Comparison of ENCODE assay signal across 34 cellular contexts in the genomic region with DNA sequence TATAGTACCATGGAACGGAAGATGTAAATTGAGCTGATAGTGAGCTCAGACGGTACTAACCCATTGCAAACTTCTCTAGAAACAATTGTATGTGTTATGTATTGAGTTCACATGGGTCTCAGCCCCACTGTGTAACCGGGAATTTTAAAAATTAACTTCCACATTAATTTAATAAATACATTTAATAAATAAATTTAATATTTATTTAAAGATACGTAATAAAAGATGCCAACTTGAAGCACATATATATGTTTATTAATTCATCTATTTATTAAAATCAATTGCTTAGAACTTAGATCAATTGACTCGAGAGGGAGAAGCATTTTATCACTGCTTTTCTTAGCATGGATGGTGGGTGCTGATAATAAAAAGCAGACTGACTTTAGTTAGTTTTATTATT.
"Had no signal": no experiment of that assay in that cellular context is flagged by ENCODE, and none has a peak within 500 bp of the region (broad histone marks: within the 10 kb centered on the region; RNA-seq: fewer than 3 reads in every experiment).

No MANE protein-coding gene starts in this region.

- DNase-seq: activated effector memory CD4-positive, alpha-beta T cell treated with anti-CD3 and anti-CD28 coated beads, Interleukin-2, amount 50 U/mL, for 16 hours; activated effector memory CD4-positive, alpha-beta T cell treated with Interleukin-2 at 50 U/mL for 16 hours; activated gamma-delta T cell; activated gamma-delta T cell treated with Interleukin-2 at 50 U/mL for 16 hours; activated naive CD4-positive, alpha-beta T cell; activated naive CD4-positive, alpha-beta T cell treated with anti-CD3 and anti-CD28 coated beads for 36 hours; activated naive CD4-positive, alpha-beta T cell treated with anti-CD3 and anti-CD28 coated beads, Interleukin-2, amount 10 ng/mL, durations not matched to agents 7 days and 5 days; activated naive CD4-positive, alpha-beta T cell treated with anti-CD3 and anti-CD28 coated beads, Interleukin-2, amount 50 U/mL, for 16 hours; activated naive CD4-positive, alpha-beta T cell treated with Interleukin-2 at 50 U/mL for 16 hours; activated naive CD8-positive, alpha-beta T cell treated with anti-CD3 and anti-CD28 coated beads for 36 hours; activated naive CD8-positive, alpha-beta T cell treated with anti-CD3 and anti-CD28 coated beads, Interleukin-2, amount 10 ng/mL, durations not matched to agents 7 days and 5 days; activated naive CD8-positive, alpha-beta T cell treated with anti-CD3 and anti-CD28 coated beads, Interleukin-2, amount 50 U/mL, for 24 hours; activated T-cell treated with anti-CD3 and anti-CD28 coated beads, Interleukin-2, amount 50 U/mL, for 24 hours; activated T-cell treated with anti-CD3 and anti-CD28 coated beads, Interleukin-2, amount 50 U/mL, for 4 hours; activated T-cell treated with anti-CD3 and anti-CD28 coated beads, Interleukin-2, amount 50 U/mL, for 48 hours; activated T-cell treated with anti-CD3 and anti-CD28 coated beads, Interleukin-2, amount 50 U/mL, for 72 hours; adrenal gland; amniotic stem cell; amygdala; anterior cingulate cortex; aorta; body of pancreas; brain microvascular endothelial cell; caudate nucleus; central memory CD4-positive, alpha-beta T cell; cerebellar nuclear complex had no signal

- H3K4me3 Mint-ChIP-seq: activated naive CD4-positive, alpha-beta T cell treated with anti-CD3 and anti-CD28 coated beads for 36 hours; activated naive CD4-positive, alpha-beta T cell treated with anti-CD3 and anti-CD28 coated beads, Interleukin-2, amount 10 ng/mL, durations not matched to agents 7 days and 5 days; activated naive CD4-positive, alpha-beta T cell treated with anti-CD3 and anti-CD28 coated beads, Interleukin-2, amount 50 U/mL, for 24 hours; activated naive CD8-positive, alpha-beta T cell; activated naive CD8-positive, alpha-beta T cell treated with anti-CD3 and anti-CD28 coated beads for 36 hours; activated naive CD8-positive, alpha-beta T cell treated with anti-CD3 and anti-CD28 coated beads, Interleukin-2, amount 10 ng/mL, durations not matched to agents 7 days and 5 days; activated naive CD8-positive, alpha-beta T cell treated with anti-CD3 and anti-CD28 coated beads, Interleukin-2, amount 50 U/mL, for 24 hours; activated T-cell treated with anti-CD3 and anti-CD28 coated beads, Interleukin-2, amount 50 U/mL, for 24 hours; activated T-cell treated with anti-CD3 and anti-CD28 coated beads, Interleukin-2, amount 50 U/mL, for 4 hours; activated T-cell treated with anti-CD3 and anti-CD28 coated beads, Interleukin-2, amount 50 U/mL, for 72 hours; activated T-helper 1 cell treated with anti-CD3 and anti-CD28 coated beads, Interleukin-12 subunit alpha, Interleukin-12 subunit beta, Interleukin-2, Interleukin-4 antibody, amounts not matched to agents 30 ng/mL and 10 ng/mL and 1 ng/mL, durations not matched to agents 14 hours and 24 hours and 36 hours; activated T-helper 17 cell treated with anti-CD3 and anti-CD28 coated beads, Interleukin-2, amount 50 U/mL, for 72 hours; brain; central memory CD8-positive, alpha-beta T cell had no signal

- ATAC-seq: activated naive CD4-positive, alpha-beta T cell treated with anti-CD3 and anti-CD28 coated beads, Interleukin-2, amount 50 U/mL, for 72 hours; activated naive CD8-positive, alpha-beta T cell treated with anti-CD3 and anti-CD28 coated beads, Interleukin-2, amount 50 U/mL, for 24 hours; activated T-cell treated with anti-CD3 and anti-CD28 coated beads, Interleukin-2, amount 50 U/mL, for 4 hours; activated T-cell treated with anti-CD3 and anti-CD28 coated beads, Interleukin-2, amount 50 U/mL, for 72 hours; activated T-helper 17 cell treated with anti-CD3 and anti-CD28 coated beads, Interleukin-2, amount 50 U/mL, for 72 hours; body of pancreas had no signal

- H3K27me3 Mint-ChIP-seq: brain had no signal

- H3K36me3 Mint-ChIP-seq: activated naive CD4-positive, alpha-beta T cell treated with anti-CD3 and anti-CD28 coated beads, Interleukin-2, amount 10 ng/mL, durations not matched to agents 7 days and 5 days; activated naive CD4-positive, alpha-beta T cell treated with anti-CD3 and anti-CD28 coated beads, Interleukin-2, amount 50 U/mL, for 24 hours; activated naive CD4-positive, alpha-beta T cell treated with anti-CD3 and anti-CD28 coated beads, Interleukin-2, amount 50 U/mL, for 72 hours; activated naive CD8-positive, alpha-beta T cell; activated naive CD8-positive, alpha-beta T cell treated with anti-CD3 and anti-CD28 coated beads for 36 hours; activated naive CD8-positive, alpha-beta T cell treated with anti-CD3 and anti-CD28 coated beads, Interleukin-2, amount 10 ng/mL, durations not matched to agents 7 days and 5 days; brain had no signal

- H3K4me1 Mint-ChIP-seq: activated naive CD4-positive, alpha-beta T cell treated with anti-CD3 and anti-CD28 coated beads, Interleukin-2, amount 10 ng/mL, durations not matched to agents 7 days and 5 days; activated naive CD4-positive, alpha-beta T cell treated with anti-CD3 and anti-CD28 coated beads, Interleukin-2, amount 50 U/mL, for 24 hours; activated naive CD8-positive, alpha-beta T cell treated with anti-CD3 and anti-CD28 coated beads for 36 hours; activated naive CD8-positive, alpha-beta T cell treated with anti-CD3 and anti-CD28 coated beads, Interleukin-2, amount 50 U/mL, for 24 hours; activated T-helper 17 cell treated with anti-CD3 and anti-CD28 coated beads, Interleukin-2, amount 50 U/mL, for 72 hours; central memory CD8-positive, alpha-beta T cell had no signal

- H3K27ac Mint-ChIP-seq: activated naive CD4-positive, alpha-beta T cell treated with anti-CD3 and anti-CD28 coated beads for 36 hours; activated naive CD4-positive, alpha-beta T cell treated with anti-CD3 and anti-CD28 coated beads, Interleukin-2, amount 10 ng/mL, durations not matched to agents 7 days and 5 days; activated naive CD4-positive, alpha-beta T cell treated with anti-CD3 and anti-CD28 coated beads, Interleukin-2, amount 50 U/mL, for 24 hours; activated naive CD4-positive, alpha-beta T cell treated with anti-CD3 and anti-CD28 coated beads, Interleukin-2, amount 50 U/mL, for 72 hours; activated naive CD8-positive, alpha-beta T cell; activated naive CD8-positive, alpha-beta T cell treated with anti-CD3 and anti-CD28 coated beads for 36 hours; activated naive CD8-positive, alpha-beta T cell treated with anti-CD3 and anti-CD28 coated beads, Interleukin-2, amount 10 ng/mL, durations not matched to agents 7 days and 5 days; activated naive CD8-positive, alpha-beta T cell treated with anti-CD3 and anti-CD28 coated beads, Interleukin-2, amount 50 U/mL, for 24 hours; activated T-cell treated with anti-CD3 and anti-CD28 coated beads, Interleukin-2, amount 50 U/mL, for 24 hours; activated T-cell treated with anti-CD3 and anti-CD28 coated beads, Interleukin-2, amount 50 U/mL, for 72 hours; activated T-helper 1 cell treated with anti-CD3 and anti-CD28 coated beads, Interleukin-12 subunit alpha, Interleukin-12 subunit beta, Interleukin-2, Interleukin-4 antibody, amounts not matched to agents 30 ng/mL and 10 ng/mL and 1 ng/mL, durations not matched to agents 14 hours and 24 hours and 36 hours; activated T-helper 17 cell treated with anti-CD3 and anti-CD28 coated beads, Interleukin-2, amount 50 U/mL, for 72 hours; activated T-helper 2 cell treated with anti-CD3 and anti-CD28 coated beads, Interferon-gamma antibody, Interleukin-2, Interleukin-4, amounts not matched to agents 10 μg/mL and 5 μg/mL and 100 μg/mL, durations not matched to agents 14 hours and 24 hours and 36 hours had no signal

- H3K9me3 Mint-ChIP-seq: activated naive CD4-positive, alpha-beta T cell treated with anti-CD3 and anti-CD28 coated beads for 36 hours; activated naive CD4-positive, alpha-beta T cell treated with anti-CD3 and anti-CD28 coated beads, Interleukin-2, amount 10 ng/mL, durations not matched to agents 7 days and 5 days; activated naive CD4-positive, alpha-beta T cell treated with anti-CD3 and anti-CD28 coated beads, Interleukin-2, amount 50 U/mL, for 24 hours; activated naive CD4-positive, alpha-beta T cell treated with anti-CD3 and anti-CD28 coated beads, Interleukin-2, amount 50 U/mL, for 72 hours; activated naive CD8-positive, alpha-beta T cell treated with anti-CD3 and anti-CD28 coated beads for 36 hours; activated naive CD8-positive, alpha-beta T cell treated with anti-CD3 and anti-CD28 coated beads, Interleukin-2, amount 10 ng/mL, durations not matched to agents 7 days and 5 days; activated naive CD8-positive, alpha-beta T cell treated with anti-CD3 and anti-CD28 coated beads, Interleukin-2, amount 50 U/mL, for 24 hours; activated T-cell treated with anti-CD3 and anti-CD28 coated beads, Interleukin-2, amount 50 U/mL, for 24 hours; activated T-cell treated with anti-CD3 and anti-CD28 coated beads, Interleukin-2, amount 50 U/mL, for 4 hours; activated T-cell treated with anti-CD3 and anti-CD28 coated beads, Interleukin-2, amount 50 U/mL, for 72 hours; activated T-helper 1 cell treated with anti-CD3 and anti-CD28 coated beads, Interleukin-12 subunit alpha, Interleukin-12 subunit beta, Interleukin-2, Interleukin-4 antibody, amounts not matched to agents 30 ng/mL and 10 ng/mL and 1 ng/mL, durations not matched to agents 14 hours and 24 hours and 36 hours; activated T-helper 17 cell treated with anti-CD3 and anti-CD28 coated beads, Interleukin-2, amount 50 U/mL, for 72 hours; activated T-helper 2 cell treated with anti-CD3 and anti-CD28 coated beads, Interferon-gamma antibody, Interleukin-2, Interleukin-4, amounts not matched to agents 10 μg/mL and 5 μg/mL and 100 μg/mL, durations not matched to agents 14 hours and 24 hours and 36 hours; brain; central memory CD8-positive, alpha-beta T cell had no signal
